ENCODE assay signal across 8 cellular contexts in the genomic region with DNA sequence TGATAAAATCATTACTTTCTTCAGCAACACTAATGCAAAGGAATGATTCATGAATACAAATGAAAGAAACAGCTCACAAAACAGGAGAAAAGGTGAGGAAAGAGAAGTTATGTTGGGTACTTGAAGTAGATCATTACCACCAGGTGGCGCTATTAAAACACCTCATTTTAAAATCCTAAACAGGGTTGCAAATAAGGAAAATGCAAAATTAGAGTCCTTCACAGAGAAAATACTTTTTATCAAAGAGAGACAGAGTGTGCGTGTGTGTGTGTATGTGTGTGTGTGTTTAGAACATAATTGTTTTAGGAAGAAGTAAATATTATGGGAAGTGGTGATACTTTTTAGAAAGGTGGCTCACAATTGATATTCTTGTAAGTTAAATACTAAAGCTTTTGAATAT. TPM values are rescaled to one million over a fixed set of nuclear protein-coding genes. Genes with fewer than 3 reads are reported as not detected.
DNase-seq lines count a peak whose midpoint lies in the region; ATAC-seq and TF ChIP-seq lines count a peak whose summit lies in the region.

No MANE protein-coding gene starts in this region.

- no peak for ATAC-seq in WTC11
- ATAC-seq in GM18502 (IDR thresholded peaks at IDR 0.05; ENCODE audit: poor library complexity, unreplicated experiment) = no peak

- no peaks in the 10 kb centered on the region for H3K9me3 ChIP-seq in A673 (ENCODE audit: low read depth, low read length, poor library complexity, severe bottlenecking)
- H3K9me3 ChIP-seq in parathyroid adenoma (ENCODE audit: control insufficient read depth, low read length) = no peaks in the 10 kb centered on the region

- DNase-seq in A673 (ENCODE audit: low spot score) (peak; percentile 93), NCI-H2029 treated with DMSO at 0.1 percent for 48 hours (lab: John Stamatoyannopoulos, UW) (peak; percentile 81), WTC11 (ENCODE audit: low spot score) (no peak), globus pallidus (ENCODE audit: low spot score) (peak; percentile 90), ureter (ENCODE audit: low spot score) (no peak)

- H3K27ac Mint-ChIP-seq in WTC11 = no peak overlapping the region

- 0 out of 2 replicates have a peak, but pooled peaks cover 3% of the 10 kb centered on the region for H3K9me3 Mint-ChIP-seq in WTC11

- H2AFZ ChIP-seq in parathyroid adenoma = peak overlapping the region; percentile 59

- H3K4me3 Mint-ChIP-seq in WTC11 = no peak overlapping the region

- H3K36me3 ChIP-seq in A673 (ENCODE audit: insufficient read depth, low read length, poor library complexity, severe bottlenecking) (no peaks in the 10 kb centered on the region), parathyroid adenoma (ENCODE audit: control insufficient read depth, insufficient read depth, low read length) (no peaks in the 10 kb centered on the region)

- H3K27ac ChIP-seq in A673 (ENCODE audit: low read depth, low read length, poor library complexity, severe bottlenecking) (peak overlapping the region; percentile 98), parathyroid adenoma (peak overlapping the region; percentile 80)

- no peaks in the 10 kb centered on the region for H3K36me3 Mint-ChIP-seq in WTC11

- H3K4me3 ChIP-seq in A673 (ENCODE audit: low read depth, low read length, poor library complexity, severe bottlenecking) = no peak overlapping the region
- no peak overlapping the region for H3K4me3 ChIP-seq in parathyroid adenoma (ENCODE audit: low read depth, low read length)

- H3K4me2 ChIP-seq in parathyroid adenoma (ENCODE audit: low read length) = no peak overlapping the region

- POLR2A ChIA-PET in A673 (lab: Charles Lee; ENCODE audit: low non-redundant PET) (interaction anchor here (0.9 kb wide), 1 partner anchor 22 kb away, joined by 7 read pairs; no protein-coding TSS in a partner anchor), WTC11 (lab: Charles Lee) (no interaction called here)

- TF ChIP-seq CTCF in A673 (conservative IDR thresholded peaks at IDR 0.05; ENCODE audit: low read depth, low read length) (peak; percentile 83), GM12872 (IDR thresholded peaks at IDR 0.05; ENCODE audit: insufficient read depth, low read depth, low read length) (peak; percentile 52; the same call in 1 of the 3 replicates), WTC11 (IDR thresholded peaks at IDR 0.05) (peak; percentile 56), parathyroid adenoma (IDR thresholded peaks at IDR 0.05) (peak; percentile 89)

- H3K4me1 ChIP-seq in A673 (ENCODE audit: insufficient read depth, low read length, poor library complexity, severe bottlenecking) (peaks cover 65% of the 10 kb centered on the region), parathyroid adenoma (peaks cover 50% of the 10 kb centered on the region)

- no peaks in the 10 kb centered on the region for H3K27me3 ChIP-seq in A673 (replicated peaks; ENCODE audit: insufficient read depth, low read depth, low read length, poor library complexity)
- no peaks in the 10 kb centered on the region for H3K27me3 ChIP-seq in parathyroid adenoma (ENCODE audit: control insufficient read depth, insufficient read depth, low read length)

- CTCF ChIA-PET in A673 (lab: Charles Lee) (interaction anchor here (0.7 to 2.4 kb wide), 2 partner anchors 208 to 1006 kb away, joined by 3 to 20 read pairs; no protein-coding TSS in a partner anchor), WTC11 (lab: Charles Lee) (interaction anchor here (0.6 to 3.7 kb wide), 25 partner anchors 9 to 1009 kb away, joined by 3 to 31 read pairs (median 3); no protein-coding TSS in a partner anchor)

- H3K9ac ChIP-seq in parathyroid adenoma = no peak overlapping the region

- intact Hi-C loops in A673 (cut with micrococcal nuclease; ENCODE audit: unreplicated experiment) = loop anchor here (1.0 to 5.0 kb wide), 8 partner anchors 56 to 1161 kb away; no protein-coding TSS in a partner anchor

- H3K4me1 Mint-ChIP-seq in WTC11 = peaks cover 9% of the 10 kb centered on the region

- BruUV-seq in A673 (replicated peaks; lab: Mats Ljungman, UMichigan) = TSS peak; percentile 59

- no peaks in the 10 kb centered on the region for H3K27me3 Mint-ChIP-seq in WTC11 (ENCODE audit: low read depth)

- H3K79me2 ChIP-seq in parathyroid adenoma = no peaks in the 10 kb centered on the region

TF ChIP-seq in WTC11, 78 proteins besides CTCF, POLR2A, EP300 and RAD21:
- TF ChIP-seq JAZF1 (CRISPR knock-in tag; IDR thresholded peaks at IDR 0.05) (no peak), ELF4 (CRISPR knock-in tag; IDR thresholded peaks at IDR 0.05; ENCODE audit: low read depth) (no peak), USF2 (CRISPR knock-in tag; IDR thresholded peaks at IDR 0.05) (no peak), GTF2I (CRISPR knock-in tag; conservative IDR thresholded peaks at IDR 0.05) (no peak), SMAD4 (CRISPR knock-in tag; IDR thresholded peaks at IDR 0.05) (no peak), ATF6 (CRISPR knock-in tag; IDR thresholded peaks at IDR 0.05) (no peak), TCF7 (CRISPR knock-in tag; IDR thresholded peaks at IDR 0.05; ENCODE audit: low read depth) (no peak), ZSCAN18 (CRISPR knock-in tag; IDR thresholded peaks at IDR 0.05) (no peak), TEAD4 (CRISPR knock-in tag; IDR thresholded peaks at IDR 0.05) (no peak), RORB (CRISPR knock-in tag; IDR thresholded peaks at IDR 0.05) (no peak), ZMAT4 (CRISPR knock-in tag; IDR thresholded peaks at IDR 0.05) (no peak), ZBTB21 (CRISPR knock-in tag; IDR thresholded peaks at IDR 0.05; ENCODE audit: borderline replicate concordance) (no peak), ESRRA (CRISPR knock-in tag; IDR thresholded peaks at IDR 0.05; ENCODE audit: borderline replicate concordance) (no peak)

RNA-seq across cellular contexts. Expression of gene CD180, which starts 49.5 kb away (rescaled TPM):
- 0.24 TPM in 1 of 2 replicates, not detected in the other for total RNA-seq in A673 (2021)
- not detected in 3 replicates for total RNA-seq in WTC11 (2021)
- total RNA-seq in ureter = 2.1 TPM

Comparison
In these comparisons a context has a peak if more than half of its experiments do, and no peak if none do; other contexts are left out.
1. DNase-seq: peak in A673 (single experiment), NCI-H2029 treated with DMSO at 0.1 percent for 48 hours (single experiment) and globus pallidus (single experiment); none in WTC11 (single experiment) and ureter (single experiment).
2. Peak in every context shown above with its lines, with median percentiles within 50 percentile points of each other: CTCF ChIP-seq.